ENCODE assay signal across 8 cellular contexts in genomic region chr1:84297546-84298244, GRCh38. TPM values are rescaled to one million over a fixed set of nuclear protein-coding genes. Genes with fewer than 3 reads are reported as not detected.
DNase-seq lines count a peak whose midpoint lies in the region; ATAC-seq and TF ChIP-seq lines count a peak whose summit lies in the region.

No MANE protein-coding gene starts in this region.

- H3K36me3 ChIP-seq in left lung (no peaks in the 10 kb centered on the region), tibial nerve (no peaks in the 10 kb centered on the region)

- no peak for ATAC-seq in activated T-cell treated with anti-CD3 and anti-CD28 coated beads, Interleukin-2, amount 50 U/mL, for 4 hours
- ATAC-seq in left lung = no peak
- no peak for ATAC-seq in HG03457 (IDR thresholded peaks at IDR 0.05; ENCODE audit: unreplicated experiment)
- ATAC-seq in HG02884 (IDR thresholded peaks at IDR 0.05; ENCODE audit: unreplicated experiment) = no peak

- H3K4me3 ChIP-seq in left lung (peak overlapping the region; percentile 80 to 89), tibial nerve (peak overlapping the region; percentile 46 to 86 (median 73))

- H3K4me1 Mint-ChIP-seq in activated T-cell treated with anti-CD3 and anti-CD28 coated beads, Interleukin-2, amount 50 U/mL, for 4 hours (ENCODE audit: low read depth) = peaks cover 25% of the 10 kb centered on the region
- H3K4me1 Mint-ChIP-seq in activated T-helper 2 cell treated with anti-CD3 and anti-CD28 coated beads, Interferon-gamma antibody, Interleukin-2, Interleukin-4, amounts not matched to agents 10 μg/mL and 5 μg/mL and 100 μg/mL, durations not matched to agents 14 hours and 24 hours and 36 hours (ENCODE audit: low read depth) = peaks cover 29% of the 10 kb centered on the region

- H3K4me1 ChIP-seq in left lung (peaks cover 14 to 36% of the 10 kb centered on the region in 2 donors), tibial nerve (peaks cover 5 to 45% (median 18%) of the 10 kb centered on the region in 4 donors)

- H3K9me3 Mint-ChIP-seq in activated T-cell treated with anti-CD3 and anti-CD28 coated beads, Interleukin-2, amount 50 U/mL, for 4 hours = no peaks in the 10 kb centered on the region
- H3K9me3 Mint-ChIP-seq in activated T-helper 2 cell treated with anti-CD3 and anti-CD28 coated beads, Interferon-gamma antibody, Interleukin-2, Interleukin-4, amounts not matched to agents 10 μg/mL and 5 μg/mL and 100 μg/mL, durations not matched to agents 14 hours and 24 hours and 36 hours = peaks cover 8% of the 10 kb centered on the region

- TF ChIP-seq POLR2A in tibial nerve (IDR thresholded peaks at IDR 0.05) = no peak

- peak overlapping the region; percentile 87 for H3K4me3 Mint-ChIP-seq in activated T-cell treated with anti-CD3 and anti-CD28 coated beads, Interleukin-2, amount 50 U/mL, for 4 hours
- peak overlapping the region; percentile 79 for H3K4me3 Mint-ChIP-seq in activated T-helper 2 cell treated with anti-CD3 and anti-CD28 coated beads, Interferon-gamma antibody, Interleukin-2, Interleukin-4, amounts not matched to agents 10 μg/mL and 5 μg/mL and 100 μg/mL, durations not matched to agents 14 hours and 24 hours and 36 hours (ENCODE audit: low read depth)

- no peak for DNase-seq in activated T-cell treated with anti-CD3 and anti-CD28 coated beads, Interleukin-2, amount 50 U/mL, for 4 hours
- DNase-seq in activated T-cell treated with anti-CD3 and anti-CD28 coated beads for 4 hours (no peak), left lung (no peak), tibial nerve (ENCODE audit: low spot score in 2 of 2) (no peak), SIG-M5 treated with dmso at 0.1 percent for 504 hours (lab: John Stamatoyannopoulos, UW; ENCODE audit: unreplicated experiment) (no peak)
- no peak for DNase-seq in activated T-helper 2 cell treated with anti-CD3 and anti-CD28 coated beads, Interferon-gamma antibody, Interleukin-2, Interleukin-4, amounts not matched to agents 10 μg/mL and 5 μg/mL and 100 μg/mL, durations not matched to agents 14 hours and 24 hours and 36 hours (ENCODE audit: low spot score)

- H3K27ac Mint-ChIP-seq in activated T-helper 2 cell treated with anti-CD3 and anti-CD28 coated beads, Interferon-gamma antibody, Interleukin-2, Interleukin-4, amounts not matched to agents 10 μg/mL and 5 μg/mL and 100 μg/mL, durations not matched to agents 14 hours and 24 hours and 36 hours = peak overlapping the region; percentile 77

- peaks cover 8 to 38% of the 10 kb centered on the region in 2 donors for H3K27me3 ChIP-seq in left lung
- H3K27me3 ChIP-seq in tibial nerve = no peaks in the 10 kb centered on the region

- TF ChIP-seq EP300 in tibial nerve (IDR thresholded peaks at IDR 0.05) = no peak

- intact Hi-C loops in activated T-helper 2 cell treated with anti-CD3 and anti-CD28 coated beads, Interferon-gamma antibody, Interleukin-2, Interleukin-4, amounts not matched to agents 10 μg/mL and 5 μg/mL and 100 μg/mL, durations not matched to agents 14 hours and 24 hours and 36 hours (cut with micrococcal nuclease) = loop anchor here (10.0 kb wide), 1 partner anchor 207 kb away; the partner anchor contains the start of genes GNG5 and SPATA1
- intact Hi-C loops in left lung (cut with DNase I) = no loop called here

- peaks cover 22% of the 10 kb centered on the region for H3K27me3 Mint-ChIP-seq in activated T-cell treated with anti-CD3 and anti-CD28 coated beads, Interleukin-2, amount 50 U/mL, for 4 hours (ENCODE audit: low read depth)
- H3K27me3 Mint-ChIP-seq in activated T-helper 2 cell treated with anti-CD3 and anti-CD28 coated beads, Interferon-gamma antibody, Interleukin-2, Interleukin-4, amounts not matched to agents 10 μg/mL and 5 μg/mL and 100 μg/mL, durations not matched to agents 14 hours and 24 hours and 36 hours (ENCODE audit: low read depth) = peaks cover 8% of the 10 kb centered on the region

- H3K9me3 ChIP-seq in left lung = peaks cover 0 to 4% of the 10 kb centered on the region in 2 donors
- peaks cover 0 to 8% (median 0%) of the 10 kb centered on the region in 4 donors for H3K9me3 ChIP-seq in tibial nerve

- H3K36me3 Mint-ChIP-seq in activated T-cell treated with anti-CD3 and anti-CD28 coated beads, Interleukin-2, amount 50 U/mL, for 4 hours (ENCODE audit: insufficient read depth) = no peaks in the 10 kb centered on the region
- H3K36me3 Mint-ChIP-seq in activated T-helper 2 cell treated with anti-CD3 and anti-CD28 coated beads, Interferon-gamma antibody, Interleukin-2, Interleukin-4, amounts not matched to agents 10 μg/mL and 5 μg/mL and 100 μg/mL, durations not matched to agents 14 hours and 24 hours and 36 hours (ENCODE audit: low read depth) = no peaks in the 10 kb centered on the region

- WGBS in tibial nerve, 2 donors = 66 to 71% methylated on average over 10 of the region's 10 CpGs

- no peak for TF ChIP-seq CTCF in left lung (IDR thresholded peaks at IDR 0.05)
- TF ChIP-seq CTCF in tibial nerve (IDR thresholded peaks at IDR 0.05) = no peak

- H3K27ac ChIP-seq in left lung (no peak overlapping the region), tibial nerve (peak overlapping the region; percentile 34 to 93 (median 90))

RNA-seq across cellular contexts. Expression of gene SAMD13, which starts 3.8 kb away (rescaled TPM):
- total RNA-seq in activated T-cell treated with anti-CD3 and anti-CD28 coated beads, Interleukin-2, amount 50 U/mL, for 4 hours = under 1 TPM in 1 of 3 donors, not detected in 2; 0.99 TPM
- total RNA-seq in activated T-helper 2 cell treated with anti-CD3 and anti-CD28 coated beads, Interferon-gamma antibody, Interleukin-2, Interleukin-4, amounts not matched to agents 10 μg/mL and 5 μg/mL and 100 μg/mL, durations not matched to agents 14 hours and 24 hours and 36 hours = 0.30 and 0.44 TPM in 2 replicates
- total RNA-seq in left lung = 1 to 10 TPM in 1 of 2 donors, under 1 TPM in 1; 0.84 to 1.1 TPM
- 1 to 10 TPM in 2 of 4 donors, not detected in 2; 1.0 to 1.5 TPM for total RNA-seq in tibial nerve

Comparison
In these comparisons a context has a peak if more than half of its experiments do, and no peak if none do; other contexts are left out.
1. H3K27ac ChIP-seq: peak in tibial nerve (4 of 4); none in left lung (0 of 2).